ENCODE assay signal across 19 cellular contexts in the genomic region with DNA sequence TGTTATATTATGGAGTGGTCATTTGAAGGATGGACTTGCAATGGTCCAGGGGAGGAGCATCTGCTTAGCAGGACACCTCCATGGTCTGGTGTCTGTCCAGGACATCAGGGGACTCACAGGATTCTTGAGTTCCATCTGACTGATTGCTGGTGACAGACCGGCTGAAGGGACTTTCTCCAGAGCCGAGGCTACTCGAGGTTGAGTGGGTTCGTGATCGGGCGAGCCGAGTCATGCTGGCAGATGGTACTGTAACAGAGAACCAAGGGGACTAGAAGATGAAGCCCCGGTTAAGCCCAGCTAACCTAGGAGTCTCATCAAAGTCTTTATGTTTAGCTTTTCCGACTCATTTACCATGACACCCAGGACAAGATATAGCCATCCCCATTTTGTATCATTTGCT. TPM values are rescaled to one million over a fixed set of nuclear protein-coding genes. Genes with fewer than 3 reads are reported as not detected.
A peak's percentile ranks its signal among the peaks of the same experiment; 100 is the strongest.
DNase-seq lines count a peak whose midpoint lies in the region; ATAC-seq and TF ChIP-seq lines count a peak whose summit lies in the region.
"Had no signal": no experiment of that assay in that cellular context is flagged by ENCODE, and none has a peak within 500 bp of the region (broad histone marks: within the 10 kb centered on the region; RNA-seq: fewer than 3 reads in every experiment).

No MANE protein-coding gene starts in this region.

- H3K4me1 ChIP-seq in right cardiac atrium (ENCODE audit: control insufficient read depth, insufficient read depth, low read length) (no peaks in the 10 kb centered on the region), upper lobe of right lung (no peaks in the 10 kb centered on the region), body of pancreas (no peaks in the 10 kb centered on the region)

- H3K36me3 ChIP-seq in WERI-Rb-1, result peaks cover 4% of the 10 kb centered on the region; the same call in 1 of the 2 replicates
- H3K36me3 ChIP-seq in upper lobe of right lung, result peaks cover 20% of the 10 kb centered on the region
- H3K36me3 ChIP-seq in body of pancreas (replicated peaks in 1 of 2; ENCODE audit: insufficient read depth in 1 of 2, low read depth in 2 of 2), result peaks cover 0 to 4% of the 10 kb centered on the region in 2 donors

- DNase-seq in cardiac septum (ENCODE audit: low spot score), result peak; percentile 44
- no peak for DNase-seq in right cardiac atrium
- peak; percentile 88 for DNase-seq in WERI-Rb-1
- DNase-seq in mesenteric fat pad (ENCODE audit: low spot score), result peak; percentile 39
- peak; percentile 37 for DNase-seq in upper lobe of right lung
- DNase-seq in body of pancreas, result no peak
- DNase-seq: CD8-positive, alpha-beta T cell; DMS 273 treated with DMSO at 0.1 percent for 48 hours; DMS53; DND-41; EL; H9 had no signal

- intact Hi-C loops in cardiac septum (cut with DNase I), result no loop called here
- intact Hi-C loops in right cardiac atrium (cut with DNase I), result no loop called here
- intact Hi-C loops in upper lobe of right lung (cut with DNase I), result no loop called here
- intact Hi-C loops in body of pancreas (cut with DNase I), result no loop called here

- H3K27me3 ChIP-seq in right cardiac atrium (ENCODE audit: control insufficient read depth, insufficient read depth) (no peaks in the 10 kb centered on the region), WERI-Rb-1 (ENCODE audit: insufficient read depth, low read depth, severe bottlenecking) (no peaks in the 10 kb centered on the region), upper lobe of right lung (no peaks in the 10 kb centered on the region), body of pancreas (no peaks in the 10 kb centered on the region)
- H3K27me3 ChIP-seq: BLaER1 treated with 17β-estradiol and CSF1 and Interleukin-3, amounts not matched to agents 10 nM and 100 nM had no signal

- 94% methylated on average over 9 of the region's 9 CpGs for WGBS in right cardiac atrium
- 91 to 92% methylated on average over 9 of the region's 9 CpGs for WGBS in body of pancreas, 2 donors

- H3K9me3 ChIP-seq in right cardiac atrium (ENCODE audit: control insufficient read depth, low read length), result no peaks in the 10 kb centered on the region
- no peaks in the 10 kb centered on the region for H3K9me3 ChIP-seq in WERI-Rb-1 (ENCODE audit: severe bottlenecking)
- H3K9me3 ChIP-seq in upper lobe of right lung, result no peaks in the 10 kb centered on the region
- no peaks in the 10 kb centered on the region for H3K9me3 ChIP-seq in body of pancreas
- H3K9me3 ChIP-seq: BLaER1 treated with 17β-estradiol and CSF1 and Interleukin-3, amounts not matched to agents 10 nM and 100 nM had no signal

- TF ChIP-seq CTCF in WERI-Rb-1 (IDR thresholded peaks at IDR 0.05; ENCODE audit: low read depth, low read length) (no peak), upper lobe of right lung (IDR thresholded peaks at IDR 0.05) (no peak), body of pancreas (IDR thresholded peaks at IDR 0.05) (no peak)

- H3K4me3 ChIP-seq in right cardiac atrium (ENCODE audit: low read length), result no peak overlapping the region
- no peak overlapping the region for H3K4me3 ChIP-seq in WERI-Rb-1 (ENCODE audit: low read depth, low read length)
- no peak overlapping the region for H3K4me3 ChIP-seq in upper lobe of right lung
- no peak overlapping the region for H3K4me3 ChIP-seq in body of pancreas
- H3K4me3 ChIP-seq: BLaER1 treated with 17β-estradiol and CSF1 and Interleukin-3, amounts not matched to agents 10 nM and 100 nM; GM12878 had no signal

- H3K27ac ChIP-seq in right cardiac atrium (ENCODE audit: low read length), result no peak overlapping the region
- no peak overlapping the region for H3K27ac ChIP-seq in WERI-Rb-1
- no peak overlapping the region for H3K27ac ChIP-seq in upper lobe of right lung
- H3K27ac ChIP-seq in body of pancreas, result no peak overlapping the region
- H3K27ac ChIP-seq: BLaER1 treated with 17β-estradiol and CSF1 and Interleukin-3, amounts not matched to agents 10 nM and 100 nM; HL-60 had no signal

- TF ChIP-seq POLR2A in body of pancreas (IDR thresholded peaks at IDR 0.05), result no peak

- ATAC-seq in right cardiac atrium (no peak), upper lobe of right lung (no peak), HG02938 (IDR thresholded peaks at IDR 0.05; ENCODE audit: unreplicated experiment) (no peak), body of pancreas (no peak)
- ATAC-seq: CD8-positive, alpha-beta T cell; GM12878 had no signal

RNA-seq across cellular contexts. Expression of gene SLA2, which starts 7.5 kb away (rescaled TPM):
- total RNA-seq in cardiac septum, result 0.27 TPM
- under 1 TPM; 0.28 to 0.70 (median 0.61) TPM for total RNA-seq in right cardiac atrium
- 0.20 TPM for polyA plus RNA-seq in right cardiac atrium
- 0.64 TPM for total RNA-seq in mesenteric fat pad
- total RNA-seq in upper lobe of right lung, result 1.9 TPM
- 1 to 10 TPM in 1 of 2 donors, not detected in 1; 1.0 TPM for total RNA-seq in body of pancreas
- total RNA-seq: A172, H1, HT1080 had no signal

RNA-seq across cellular contexts. Expression of gene RAB5IF, which starts 47.9 kb away (rescaled TPM):
- total RNA-seq in cardiac septum, result 50.2 TPM
- total RNA-seq in right cardiac atrium, result 10 to 100 TPM; 60.2 to 69.9 (median 62.9) TPM
- polyA plus RNA-seq in right cardiac atrium, result 74.3 TPM
- total RNA-seq in mesenteric fat pad, result 109 TPM
- total RNA-seq in upper lobe of right lung, result 91.1 TPM
- total RNA-seq in body of pancreas, result 10 to 100 TPM; 27.0 to 42.0 TPM

Comparison
In these comparisons a context has a peak if more than half of its experiments do, and no peak if none do; other contexts are left out.
1. DNase-seq: peak in cardiac septum (single experiment), WERI-Rb-1 (single experiment), mesenteric fat pad (single experiment) and upper lobe of right lung (single experiment); none in right cardiac atrium (0 of 3) and body of pancreas (0 of 4).